13 cellular contexts compared by ENCODE assay signal in genomic region chr1:224266105-224266935, GRCh38.
DNase-seq lines count a peak whose midpoint lies in the region; ATAC-seq and TF ChIP-seq lines count a peak whose summit lies in the region.
"Had no signal": no experiment of that assay in that cellular context is flagged by ENCODE, and none has a peak within 500 bp of the region (broad histone marks: within the 10 kb centered on the region; RNA-seq: fewer than 3 reads in every experiment).

No MANE protein-coding gene starts in this region.

- peak overlapping the region; percentile 5 for H3K27ac Mint-ChIP-seq in MCF 10A (ENCODE audit: low read depth, unreplicated experiment)
- H3K27ac Mint-ChIP-seq in activated CD8-positive, alpha-beta T cell treated with anti-CD3 and anti-CD28 coated beads for 36 hours: peak overlapping the region; percentile 40
- H3K27ac Mint-ChIP-seq: mesothelial cell of epicardium had no signal

- peak; percentile 62 for ATAC-seq in HG02870 (IDR thresholded peaks at IDR 0.05; ENCODE audit: unreplicated experiment)
- ATAC-seq in activated CD8-positive, alpha-beta T cell treated with anti-CD3 and anti-CD28 coated beads for 36 hours: no peak
- ATAC-seq in GM19324 (IDR thresholded peaks at IDR 0.05; ENCODE audit: low FRiP score, unreplicated experiment): no peak

- no peaks in the 10 kb centered on the region for H3K27me3 ChIP-seq in breast epithelium

- no peaks in the 10 kb centered on the region for H3K9me3 Mint-ChIP-seq in MCF 10A (ENCODE audit: unreplicated experiment)
- H3K9me3 Mint-ChIP-seq in activated CD8-positive, alpha-beta T cell treated with anti-CD3 and anti-CD28 coated beads for 36 hours: no peaks in the 10 kb centered on the region
- H3K9me3 Mint-ChIP-seq: mesothelial cell of epicardium had no signal

- no peaks in the 10 kb centered on the region for H3K9me3 ChIP-seq in breast epithelium

- POLR2A ChIA-PET in MCF 10A (lab: Yijun Ruan, JAX): interaction anchor here (0.6 to 1.5 kb wide), 6 partner anchors 11 to 83 kb away, joined by 3 to 6 read pairs (median 3); partner anchors contain the start of gene DEGS1
- POLR2A ChIA-PET in activated CD8-positive, alpha-beta T cell treated with anti-CD3 and anti-CD28 coated beads for 36 hours (lab: Charles Lee): interaction anchor here (0.6 to 1.2 kb wide), 3 partner anchors 17 to 150 kb away, joined by 3 to 4 read pairs (median 3); no protein-coding TSS in a partner anchor

- peak overlapping the region in 1 of 2 donors; percentile 45 for H3K27ac ChIP-seq in breast epithelium
- H3K27ac ChIP-seq: HL-60 had no signal

- DNase-seq in MCF 10A (ENCODE audit: unreplicated experiment) (peak; percentile 34), breast epithelium (ENCODE audit: low spot score in 2 of 2) (no peak), SKM-1 (lab: John Stamatoyannopoulos, UW; ENCODE audit: unreplicated experiment) (no peak), GM19240 (ENCODE audit: insufficient read length, low spot score) (no peak), COLO829 (ENCODE audit: low spot score) (no peak)
- DNase-seq in activated CD8-positive, alpha-beta T cell treated with anti-CD3 and anti-CD28 coated beads for 36 hours: no peak
- DNase-seq: cerebellar nuclear complex, NCI-H1694, Right ventricle myocardium superior had no signal

- intact Hi-C loops in MCF 10A (cut with micrococcal nuclease) (no loop called here), breast epithelium (cut with DNase I; ENCODE audit: low total_unique reads) (no loop called here)
- intact Hi-C loops in activated CD8-positive, alpha-beta T cell treated with anti-CD3 and anti-CD28 coated beads for 36 hours (cut with micrococcal nuclease): no loop called here

- peaks cover 5% of the 10 kb centered on the region for H3K4me1 Mint-ChIP-seq in MCF 10A (ENCODE audit: insufficient read depth, unreplicated experiment)
- H3K4me1 Mint-ChIP-seq in activated CD8-positive, alpha-beta T cell treated with anti-CD3 and anti-CD28 coated beads for 36 hours (ENCODE audit: low read depth): peaks cover 16% of the 10 kb centered on the region

- no peak overlapping the region for H3K4me3 ChIP-seq in breast epithelium

- no TSS peak for BruUV-seq in MCF 10A (replicated peaks; lab: Mats Ljungman, UMichigan)

- no peaks in the 10 kb centered on the region for H3K4me1 ChIP-seq in breast epithelium

- TF ChIP-seq POLR2A in breast epithelium (IDR thresholded peaks at IDR 0.05): no peak

- no peaks in the 10 kb centered on the region for H3K36me3 ChIP-seq in breast epithelium

- CTCF ChIA-PET in MCF 10A (lab: Yijun Ruan, JAX): interaction anchor here (0.6 to 0.8 kb wide), 2 partner anchors 18 to 23 kb away, joined by 3 read pairs; no protein-coding TSS in a partner anchor
- CTCF ChIA-PET in activated CD8-positive, alpha-beta T cell treated with anti-CD3 and anti-CD28 coated beads for 36 hours (lab: Charles Lee): interaction anchor here (1.4 to 2.5 kb wide), 2 partner anchors 19 to 150 kb away, joined by 3 to 7 read pairs; no protein-coding TSS in a partner anchor

- no peaks in the 10 kb centered on the region for H3K27me3 Mint-ChIP-seq in MCF 10A (ENCODE audit: insufficient read depth, unreplicated experiment)
- H3K27me3 Mint-ChIP-seq in activated CD8-positive, alpha-beta T cell treated with anti-CD3 and anti-CD28 coated beads for 36 hours: no peaks in the 10 kb centered on the region

- no peak overlapping the region for H3K4me3 Mint-ChIP-seq in MCF 10A (ENCODE audit: unreplicated experiment)
- no peak overlapping the region for H3K4me3 Mint-ChIP-seq in activated CD8-positive, alpha-beta T cell treated with anti-CD3 and anti-CD28 coated beads for 36 hours
- H3K4me3 Mint-ChIP-seq: mesothelial cell of epicardium had no signal

- H3K36me3 Mint-ChIP-seq in MCF 10A (ENCODE audit: insufficient read depth, unreplicated experiment): peaks cover 75% of the 10 kb centered on the region
- H3K36me3 Mint-ChIP-seq in activated CD8-positive, alpha-beta T cell treated with anti-CD3 and anti-CD28 coated beads for 36 hours (ENCODE audit: low read depth): peaks cover 26% of the 10 kb centered on the region

- TF ChIP-seq CTCF in MCF 10A (IDR thresholded peaks at IDR 0.05; ENCODE audit: unreplicated experiment) (no peak), breast epithelium (IDR thresholded peaks at IDR 0.05) (no peak)
- TF ChIP-seq CTCF in activated CD8-positive, alpha-beta T cell treated with anti-CD3 and anti-CD28 coated beads for 36 hours (IDR thresholded peaks at IDR 0.05): no peak
